13 cellular contexts compared by ENCODE assay signal in the genomic region with DNA sequence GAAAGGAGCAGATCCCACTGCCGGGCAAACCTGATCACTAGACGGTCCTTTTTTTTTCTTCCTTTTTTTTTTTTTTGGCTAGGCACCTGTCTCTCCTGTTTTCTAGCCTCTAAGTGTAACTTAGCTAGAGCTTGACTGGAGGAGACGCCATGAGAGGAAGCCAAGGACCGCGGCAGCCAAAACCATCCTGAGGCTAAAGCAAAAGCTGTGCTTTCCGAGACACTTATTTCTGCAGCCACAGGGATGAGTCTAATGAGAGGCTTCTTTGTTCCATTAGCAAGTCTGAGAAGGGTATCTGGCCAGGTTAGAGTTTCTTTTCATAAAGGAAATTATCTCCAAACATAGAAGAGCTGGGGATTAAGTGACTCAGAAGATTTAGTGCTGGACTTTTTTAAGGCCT. TPM values are rescaled to one million over a fixed set of nuclear protein-coding genes. Genes with fewer than 3 reads are reported as not detected.
DNase-seq lines count a peak whose midpoint lies in the region; ATAC-seq and TF ChIP-seq lines count a peak whose summit lies in the region.
"Had no signal": no experiment of that assay in that cellular context is flagged by ENCODE, and none has a peak within 500 bp of the region (broad histone marks: within the 10 kb centered on the region; RNA-seq: fewer than 3 reads in every experiment).

No MANE protein-coding gene starts in this region.

- ATAC-seq in activated CD8-positive, alpha-beta T cell treated with anti-CD3 and anti-CD28 coated beads for 36 hours, result peak; percentile 18
- no peak for ATAC-seq in naive B cell (ENCODE audit: low read depth in 2 of 2)
- no peak for ATAC-seq in HG02678 (IDR thresholded peaks at IDR 0.05; ENCODE audit: unreplicated experiment)
- ATAC-seq: Panc1 had no signal

- in situ Hi-C loops in HAP-1 (cut with MboI; ENCODE audit: low sequenced_read_pairs), result no loop called here

- no peaks in the 10 kb centered on the region for H3K27me3 ChIP-seq in CD4-positive, alpha-beta memory T cell (ENCODE audit: insufficient read depth, low read length)
- peaks cover 15% of the 10 kb centered on the region; the same call in 1 of the 2 replicates for H3K27me3 ChIP-seq in HUES64 (ENCODE audit: insufficient read depth, low read length)
- peaks cover 56% of the 10 kb centered on the region for H3K27me3 ChIP-seq in HAP-1 (ENCODE audit: low read depth)
- H3K27me3 ChIP-seq: BE2C had no signal

- CTCF ChIA-PET in CD4-positive, alpha-beta memory T cell (lab: Charles Lee; ENCODE audit: partially characterized antibody), result interaction anchor here (0.9 to 2.6 kb wide), 4 partner anchors 11 to 113 kb away, joined by 3 to 9 read pairs (median 5); no protein-coding TSS in a partner anchor
- CTCF ChIA-PET in activated CD8-positive, alpha-beta T cell treated with anti-CD3 and anti-CD28 coated beads for 36 hours (lab: Charles Lee), result interaction anchor here (0.7 to 3.6 kb wide), 11 partner anchors 8 to 259 kb away, joined by 3 to 14 read pairs (median 3); no protein-coding TSS in a partner anchor

- H3K27ac Mint-ChIP-seq in CD4-positive, alpha-beta memory T cell, result peak overlapping the region; percentile 57 to 100 (median 92)
- peak overlapping the region; percentile 78 for H3K27ac Mint-ChIP-seq in activated CD8-positive, alpha-beta T cell treated with anti-CD3 and anti-CD28 coated beads for 36 hours
- peak overlapping the region; percentile 99 to 100 (median 100) for H3K27ac Mint-ChIP-seq in naive B cell

- peak in 1 of 5 donors; percentile 20 for DNase-seq in CD4-positive, alpha-beta memory T cell
- peak; percentile 40 for DNase-seq in activated CD8-positive, alpha-beta T cell treated with anti-CD3 and anti-CD28 coated beads for 36 hours
- no peak for DNase-seq in naive B cell
- no peak for DNase-seq in HUDEP-2 (lab: John Stamatoyannopoulos, UW; ENCODE audit: unreplicated experiment in 76 of 76)
- DNase-seq in HAP-1 (ENCODE audit: low spot score in 2 of 2), result no peak
- DNase-seq: activated CD4-positive, CD25-positive, alpha-beta regulatory T cell; BE2C; cortex of kidney; kidney glomerular epithelial cell; NCI-H1048 had no signal

- peaks cover 0 to 5% (median 0%) of the 10 kb centered on the region in 8 donors for H3K9me3 Mint-ChIP-seq in CD4-positive, alpha-beta memory T cell
- H3K9me3 Mint-ChIP-seq in activated CD8-positive, alpha-beta T cell treated with anti-CD3 and anti-CD28 coated beads for 36 hours, result no peaks in the 10 kb centered on the region
- H3K9me3 Mint-ChIP-seq in naive B cell, result no peaks in the 10 kb centered on the region

- peaks cover 72% of the 10 kb centered on the region for H3K4me1 ChIP-seq in CD4-positive, alpha-beta memory T cell (ENCODE audit: insufficient read depth, low read length)
- H3K4me1 ChIP-seq in HUES64 (ENCODE audit: insufficient read depth, low read length), result peaks cover 54% of the 10 kb centered on the region
- peaks cover 10% of the 10 kb centered on the region for H3K4me1 ChIP-seq in HAP-1
- H3K4me1 ChIP-seq: BE2C had no signal

- H3K4me3 Mint-ChIP-seq in CD4-positive, alpha-beta memory T cell, result peak overlapping the region; percentile 2 to 75 (median 44)
- H3K4me3 Mint-ChIP-seq in activated CD8-positive, alpha-beta T cell treated with anti-CD3 and anti-CD28 coated beads for 36 hours, result peak overlapping the region; percentile 43
- H3K4me3 Mint-ChIP-seq in naive B cell, result peak overlapping the region; percentile 42 to 86 (median 78)

- H3K4me3 ChIP-seq in CD4-positive, alpha-beta memory T cell (ENCODE audit: low read length in 2 of 2), result no peak overlapping the region
- no peak overlapping the region for H3K4me3 ChIP-seq in HUES64 (ENCODE audit: low read length)
- no peak overlapping the region for H3K4me3 ChIP-seq in HAP-1

- no peaks in the 10 kb centered on the region for H3K36me3 ChIP-seq in CD4-positive, alpha-beta memory T cell (ENCODE audit: insufficient read depth, low read length)
- no peaks in the 10 kb centered on the region for H3K36me3 ChIP-seq in HUES64 (ENCODE audit: insufficient read depth, low read length)
- no peaks in the 10 kb centered on the region for H3K36me3 ChIP-seq in HAP-1 (replicated peaks)
- H3K36me3 ChIP-seq: BE2C had no signal

- H3K4me1 Mint-ChIP-seq in CD4-positive, alpha-beta memory T cell, result peaks cover 54 to 99% (median 79%) of the 10 kb centered on the region in 4 donors
- peaks cover 88% of the 10 kb centered on the region for H3K4me1 Mint-ChIP-seq in activated CD8-positive, alpha-beta T cell treated with anti-CD3 and anti-CD28 coated beads for 36 hours (ENCODE audit: low read depth)
- peaks cover 75 to 98% (median 92%) of the 10 kb centered on the region in 3 donors for H3K4me1 Mint-ChIP-seq in naive B cell

- POLR2A ChIA-PET in CD4-positive, alpha-beta memory T cell (lab: Charles Lee; ENCODE audit: partially characterized antibody), result interaction anchor here (0.9 to 4.5 kb wide), 7 partner anchors 8 to 202 kb away, joined by 3 to 94 read pairs (median 5); partner anchors contain the start of gene DARS1
- POLR2A ChIA-PET in activated CD8-positive, alpha-beta T cell treated with anti-CD3 and anti-CD28 coated beads for 36 hours (lab: Charles Lee), result interaction anchor here (0.7 to 2.5 kb wide), 3 partner anchors 9 to 140 kb away, joined by 3 to 6 read pairs (median 4); partner anchors contain the start of gene DARS1

- peak overlapping the region; percentile 6 for H3K27ac ChIP-seq in CD4-positive, alpha-beta memory T cell (ENCODE audit: low read depth, low read length)
- H3K27ac ChIP-seq in HUES64 (ENCODE audit: low read depth, low read length), result peak overlapping the region; percentile 50; the same call in 1 of the 2 replicates

- intact Hi-C loops in CD4-positive, alpha-beta memory T cell (cut with micrococcal nuclease), result no loop called here
- intact Hi-C loops in activated CD8-positive, alpha-beta T cell treated with anti-CD3 and anti-CD28 coated beads for 36 hours (cut with micrococcal nuclease), result no loop called here

- TF ChIP-seq CTCF in activated CD8-positive, alpha-beta T cell treated with anti-CD3 and anti-CD28 coated beads for 36 hours (IDR thresholded peaks at IDR 0.05), result no peak

- no peaks in the 10 kb centered on the region for H3K9me3 ChIP-seq in CD4-positive, alpha-beta memory T cell (ENCODE audit: control insufficient read depth in 1 of 2, low read length in 2 of 2)
- H3K9me3 ChIP-seq in HUES64 (ENCODE audit: insufficient read depth, low read depth, low read length) (no peaks in the 10 kb centered on the region), HAP-1 (no peaks in the 10 kb centered on the region)
- H3K9me3 ChIP-seq: BE2C had no signal

- peaks cover 0 to 4% of the 10 kb centered on the region in 2 donors for H3K36me3 Mint-ChIP-seq in CD4-positive, alpha-beta memory T cell
- no peaks in the 10 kb centered on the region for H3K36me3 Mint-ChIP-seq in activated CD8-positive, alpha-beta T cell treated with anti-CD3 and anti-CD28 coated beads for 36 hours (ENCODE audit: low read depth)
- no peaks in the 10 kb centered on the region for H3K36me3 Mint-ChIP-seq in naive B cell

- H3K9ac ChIP-seq in HUES64 (ENCODE audit: low read depth, low read length), result no peak overlapping the region

- H3K27me3 Mint-ChIP-seq in CD4-positive, alpha-beta memory T cell, result no peaks in the 10 kb centered on the region
- H3K27me3 Mint-ChIP-seq in activated CD8-positive, alpha-beta T cell treated with anti-CD3 and anti-CD28 coated beads for 36 hours, result peaks cover 3% of the 10 kb centered on the region
- no peaks in the 10 kb centered on the region for H3K27me3 Mint-ChIP-seq in naive B cell

- 84% methylated on average over 6 of the region's 6 CpGs for WGBS in HUES64

RNA-seq across cellular contexts. Expression of gene CXCR4, which starts 7.3 kb away (rescaled TPM):
- total RNA-seq in CD4-positive, alpha-beta memory T cell, result 100 to 1,000 TPM; 306 to 308 TPM
- polyA plus RNA-seq in CD4-positive, alpha-beta memory T cell, result 1,000 to 10,000 TPM in 1 of 2 donors, 100 to 1,000 TPM in 1; 368 to 1,556 TPM
- 9.0 TPM for polyA plus RNA-seq in HUES64 (2013, experiment 1 of 2)
- 16.0 TPM for polyA plus RNA-seq in HUES64 (2013, experiment 2 of 2)
- total RNA-seq in activated CD8-positive, alpha-beta T cell treated with anti-CD3 and anti-CD28 coated beads for 36 hours, result 100 to 1,000 TPM in 1 of 2 experiments, 10 to 100 TPM in 1; 97.0 to 103 TPM
- polyA plus RNA-seq in naive B cell (ENCODE audit: low read depth in 6 of 6), result 1,000 to 10,000 TPM; 1,969 to 4,468 (median 2,782) TPM
